13 cellular contexts compared by ENCODE assay signal in genomic region chr6:135939216-135939610, GRCh38.
DNase-seq lines count a peak whose midpoint lies in the region; ATAC-seq, FAIRE-seq and TF ChIP-seq lines count a peak whose summit lies in the region.
"Had no signal": no experiment of that assay in that cellular context is flagged by ENCODE, and none has a peak within 500 bp of the region (broad histone marks: within the 10 kb centered on the region; RNA-seq: fewer than 3 reads in every experiment).

No MANE protein-coding gene starts in this region.

- under 1% methylated on average over 6 of the region's 6 CpGs for WGBS in HepG2 (ENCODE audit: low lambda C conversion rate)

- H4K20me1 ChIP-seq in HepG2 (ENCODE audit: insufficient read depth, low read length), result no peaks in the 10 kb centered on the region

- H3K9me3 ChIP-seq in HepG2 (ENCODE audit: low read length), result no peaks in the 10 kb centered on the region

- TF ChIP-seq CTCF in retinal pigment epithelial cell (conservative IDR thresholded peaks at IDR 0.05; ENCODE audit: low read depth, low read length) (no peak), HepG2 (CRISPR knock-in tag; IDR thresholded peaks at IDR 0.05) (no peak)

- H3K4me1 ChIP-seq in HepG2 (ENCODE audit: insufficient read depth, low read length), result no peaks in the 10 kb centered on the region

- intact Hi-C loops in Right ventricle myocardium inferior (cut with DNase I) (no loop called here), cardiac septum (cut with DNase I) (no loop called here), left cardiac atrium (cut with DNase I) (loop anchor here in 1 of 2 donors (10.0 kb wide), 1 partner anchor 394 kb away; no protein-coding TSS in a partner anchor), HepG2 (cut with micrococcal nuclease; ENCODE audit: unreplicated experiment) (no loop called here)

- no peak for TF ChIP-seq RAD21 in HepG2 (CRISPR knock-in tag; IDR thresholded peaks at IDR 0.05)

- no peak overlapping the region for H3K4me2 ChIP-seq in HepG2 (ENCODE audit: low read depth, low read length)

- TF ChIP-seq EP300 in HepG2 (IDR thresholded peaks at IDR 0.05; ENCODE audit: low read depth in 2 of 2, low read length in 2 of 2) (no peak), HepG2 (CRISPR knock-in tag; IDR thresholded peaks at IDR 0.05; ENCODE audit: borderline replicate concordance) (no peak)

- no peak for FAIRE-seq in HepG2 (lab: Jason Lieb, UNC)
- FAIRE-seq: G401.6 had no signal

- TF ChIP-seq POLR2A in HepG2 (IDR thresholded peaks at IDR 0.05; ENCODE audit: insufficient read depth in 1 of 2, low read depth in 2 of 2, low read length in 2 of 2), result no peak

- no TSS peak for BruUV-seq in HepG2 (replicated peaks; lab: Mats Ljungman, UMichigan)

- no peak overlapping the region for H3K9ac ChIP-seq in HepG2 (ENCODE audit: insufficient read depth, low read depth, low read length)

- no peaks in the 10 kb centered on the region for H3K36me3 ChIP-seq in HepG2 (replicated peaks in 1 of 2; ENCODE audit: control insufficient read depth in 1 of 2, insufficient read depth in 2 of 2, low read length in 2 of 2)

- H3K4me3 ChIP-seq in retinal pigment epithelial cell (ENCODE audit: low read length), result no peak overlapping the region
- no peak overlapping the region for H3K4me3 ChIP-seq in HepG2 (replicated peaks in 1 of 3; ENCODE audit: insufficient read depth in 1 of 3, low read depth in 2 of 3, low read length in 3 of 3)

- no peak overlapping the region for H2AFZ ChIP-seq in HepG2 (ENCODE audit: low read length)

- POLR2A ChIA-PET in HepG2 (lab: Yijun Ruan, JAX), result no interaction called here

- in situ Hi-C loops in HepG2 (cut with HindIII; ENCODE audit: extremely low pct_ligation_motif_present, low pct_unique_long_range_greater_than_20kb), result no loop called here

- no peaks in the 10 kb centered on the region for H3K27me3 ChIP-seq in HepG2 (ENCODE audit: control insufficient read depth in 1 of 2, insufficient read depth in 2 of 2, low read length in 2 of 2)

- DNase-seq in Right ventricle myocardium inferior (ENCODE audit: missing footprints) (no peak), cardiac septum (ENCODE audit: low spot score) (no peak), left cardiac atrium (no peak), retinal pigment epithelial cell (ENCODE audit: low read depth) (peak; percentile 51), HepG2 (ENCODE audit: low spot score) (no peak)
- DNase-seq in central memory CD4-positive, alpha-beta T cell, result no peak
- no peak for DNase-seq in activated naive CD4-positive, alpha-beta T cell treated with Interleukin-2 at 50 U/mL for 16 hours
- DNase-seq: activated CD4-positive, CD25-positive, alpha-beta regulatory T cell; CD4-positive, alpha-beta T cell; posterior cingulate gyrus had no signal

- H3K27ac ChIP-seq in HepG2 (ENCODE audit: extremely low read length, insufficient read depth, low read length), result no peak overlapping the region

- CTCF ChIA-PET in HepG2 (lab: Yijun Ruan, JAX; ENCODE audit: low intra/inter-chr PET ratio, low total read pairs), result no interaction called here

- no peaks in the 10 kb centered on the region for H3K79me2 ChIP-seq in HepG2 (ENCODE audit: insufficient read depth, low read length)

- ATAC-seq in Right ventricle myocardium inferior, result peak; percentile 65
- peak; percentile 84 to 85 for ATAC-seq in left cardiac atrium
- ATAC-seq in HepG2, result no peak
- ATAC-seq in GM21423 (IDR thresholded peaks at IDR 0.05; ENCODE audit: unreplicated experiment), result no peak
- ATAC-seq: stimulated activated memory B cell treated with anti-CD40 and anti-IgM and Interleukin-4, amounts not matched to agents 10 μg/mL and 1 μg/mL and 100 μg/mL, for 72 hours had no signal

TF ChIP-seq in HepG2, 621 proteins besides CTCF, POLR2A, EP300 and RAD21:
- no peak for TF ChIP-seq TP53 (CRISPR knock-in tag; conservative IDR thresholded peaks at IDR 0.05)
- TF ChIP-seq PHF20 (CRISPR knock-in tag; IDR thresholded peaks at IDR 0.05), result no peak
- TF ChIP-seq MED13 (CRISPR knock-in tag; IDR thresholded peaks at IDR 0.05), result no peak
- no peak for TF ChIP-seq ZNF468 (CRISPR knock-in tag; IDR thresholded peaks at IDR 0.05)
- no peak for TF ChIP-seq TMF1 (CRISPR knock-in tag; IDR thresholded peaks at IDR 0.05; ENCODE audit: low read depth)
- TF ChIP-seq ZBTB21 (CRISPR knock-in tag; IDR thresholded peaks at IDR 0.05), result no peak
- no peak for TF ChIP-seq ZNF678 (CRISPR knock-in tag; IDR thresholded peaks at IDR 0.05)
- TF ChIP-seq ATF1 (CRISPR knock-in tag; IDR thresholded peaks at IDR 0.05), result no peak
- no peak for TF ChIP-seq ZFY (CRISPR knock-in tag; IDR thresholded peaks at IDR 0.05)
- TF ChIP-seq KAT2B (IDR thresholded peaks at IDR 0.05; ENCODE audit: borderline replicate concordance, low read depth, low read length), result no peak
- TF ChIP-seq ZNF10 (CRISPR knock-in tag; IDR thresholded peaks at IDR 0.05; ENCODE audit: borderline replicate concordance, low read depth), result no peak
- no peak for TF ChIP-seq FOXC1 (CRISPR knock-in tag; IDR thresholded peaks at IDR 0.05; ENCODE audit: borderline replicate concordance)
- no peak for TF ChIP-seq HMGXB3 (CRISPR knock-in tag; IDR thresholded peaks at IDR 0.05; ENCODE audit: borderline replicate concordance)
- TF ChIP-seq RBAK (CRISPR knock-in tag; IDR thresholded peaks at IDR 0.05), result no peak
- TF ChIP-seq ZNF781 (CRISPR knock-in tag; IDR thresholded peaks at IDR 0.05; ENCODE audit: borderline replicate concordance, not compliant biosample characterization), result no peak
- no peak for TF ChIP-seq CCAR2 (optimal IDR thresholded peaks at IDR 0.05; ENCODE audit: low read depth, low read length)
- TF ChIP-seq HNRNPUL1 (IDR thresholded peaks at IDR 0.05; ENCODE audit: low read depth, low read length), result no peak
- no peak for TF ChIP-seq IKZF5 (CRISPR knock-in tag; IDR thresholded peaks at IDR 0.05)
- no peak for TF ChIP-seq ZSCAN25 (CRISPR knock-in tag; IDR thresholded peaks at IDR 0.05)
- TF ChIP-seq ZFP41 (CRISPR knock-in tag; IDR thresholded peaks at IDR 0.05; ENCODE audit: borderline replicate concordance), result no peak

Comparison
In these comparisons a context has a peak if more than half of its experiments do, and no peak if none do; other contexts are left out.
1. ATAC-seq: peak in Right ventricle myocardium inferior (single experiment) and left cardiac atrium (2 of 2); none in HepG2 (single experiment) and GM21423 (single experiment).